ENCODE assay signal across 8 cellular contexts in genomic region chr1:64744492-64745180, GRCh38. TPM values are rescaled to one million over a fixed set of nuclear protein-coding genes. Genes with fewer than 3 reads are reported as not detected.
DNase-seq lines count a peak whose midpoint lies in the region; ATAC-seq, FAIRE-seq and TF ChIP-seq lines count a peak whose summit lies in the region.

TSS of gene RAVER2 (plus strand) at chr1:64745075. CDS start at chr1:64745173, 98 bp downstream.

- TF ChIP-seq CTCF in CD4-positive, alpha-beta T cell (IDR thresholded peaks at IDR 0.05) = peak; percentile 24
- TF ChIP-seq CTCF in GM12878 (IDR thresholded peaks at IDR 0.05 in 2 of 3, conservative IDR thresholded peaks at IDR 0.05 in 1 of 3; ENCODE audit: control insufficient read depth in 2 of 3, extremely low read depth in 1 of 3, insufficient read depth in 1 of 3, low read depth in 3 of 3, low read length in 3 of 3) = peak in 2 of 3 experiments; percentile 14 to 20; a peak in 2 of 6 replicates
- peak in 2 of 4 experiments; percentile 20 to 46 for TF ChIP-seq CTCF in sigmoid colon (IDR thresholded peaks at IDR 0.05)

- H3K27ac ChIP-seq in CD4-positive, alpha-beta T cell (ENCODE audit: low read depth, low read length) = no peak within 1 kb of the TSS
- H3K27ac ChIP-seq in GM12878 (ENCODE audit: control insufficient read depth, insufficient read depth) = no peak within 1 kb of the TSS
- no peak within 1 kb of the TSS for H3K27ac ChIP-seq in iPS DF 6.9 (ENCODE audit: low read length)
- peak within 1 kb of the TSS; percentile 83 to 91 (median 90) for H3K27ac ChIP-seq in sigmoid colon

- no peaks in the 10 kb centered on the region for H3K36me3 Mint-ChIP-seq in CD4-positive, alpha-beta T cell (ENCODE audit: low read depth)

- no peaks in the 10 kb centered on the region for H3K9me3 ChIP-seq in CD4-positive, alpha-beta T cell (ENCODE audit: control insufficient read depth, low read length)
- H3K9me3 ChIP-seq in GM12878 (replicated peaks; ENCODE audit: control insufficient read depth, insufficient read depth, low read length) (no peaks in the 10 kb centered on the region), iPS DF 6.9 (ENCODE audit: control insufficient read depth, insufficient read depth, low read length) (no peaks in the 10 kb centered on the region), sigmoid colon (no peaks in the 10 kb centered on the region)

- SMC1A ChIA-PET in GM12878 (lab: Charles Lee; ENCODE audit: uncharacterized antibody, unreplicated experiment) = no interaction called here

- no peaks in the 10 kb centered on the region for H3K9me3 Mint-ChIP-seq in CD4-positive, alpha-beta T cell

- 0 out of 2 replicates have a peak within 1 kb of the TSS, but pooled peaks have one; percentile 12 for H2AFZ ChIP-seq in GM12878 (ENCODE audit: control insufficient read depth, low read depth, low read length)

- peak; percentile 84 for ATAC-seq in CD4-positive, alpha-beta T cell (ENCODE audit: poor library complexity)
- ATAC-seq in GM21515 (IDR thresholded peaks at IDR 0.05; ENCODE audit: unreplicated experiment) = peak; percentile 58
- peak; percentile 44 for ATAC-seq in GM12878
- ATAC-seq in GM18861 (IDR thresholded peaks at IDR 0.05; ENCODE audit: unreplicated experiment) = no peak

- peak within 1 kb of the TSS; percentile 74 for H3K4me2 ChIP-seq in GM12878 (ENCODE audit: control insufficient read depth, insufficient read depth)

- no peak for TF ChIP-seq POLR2A in GM12878 (IDR thresholded peaks at IDR 0.05; ENCODE audit: low read depth, low read length)
- no peak for TF ChIP-seq POLR2A in sigmoid colon (IDR thresholded peaks at IDR 0.05)

- peak within 1 kb of the TSS; percentile 98 for H3K4me3 Mint-ChIP-seq in CD4-positive, alpha-beta T cell

- H3K4me1 ChIP-seq in GM12878 (ENCODE audit: control insufficient read depth, insufficient read depth, low read length) (no peaks in the 10 kb centered on the region), iPS DF 6.9 (ENCODE audit: control insufficient read depth, insufficient read depth, low read length) (no peaks in the 10 kb centered on the region), sigmoid colon (peaks cover 0 to 34% (median 24%) of the 10 kb centered on the region in 4 donors)

- no peaks in the 10 kb centered on the region for H4K20me1 ChIP-seq in GM12878 (ENCODE audit: control insufficient read depth, insufficient read depth)

- peaks cover 5% of the 10 kb centered on the region for H3K27me3 Mint-ChIP-seq in CD4-positive, alpha-beta T cell

- H3K79me2 ChIP-seq in GM12878 (ENCODE audit: control insufficient read depth, insufficient read depth, low read length) = no peaks in the 10 kb centered on the region

- WGBS in GM12878 (ENCODE audit: insufficient coverage, insufficient replicate concordance, low lambda C conversion rate, missing lambda C conversion rate) = 2% methylated on average over 30 of the region's 76 CpGs
- WGBS in iPS DF 6.9 (ENCODE audit: insufficient coverage, insufficient read length) = no CpG with 5 or more reads among the region's 76 CpGs
- 0 to 1% methylated on average over 76 of the region's 76 CpGs for WGBS in sigmoid colon, 2 donors

- H3K27ac Mint-ChIP-seq in CD4-positive, alpha-beta T cell = peak within 1 kb of the TSS; percentile 69

- RAD21 ChIA-PET in GM12878 (lab: Charles Lee; ENCODE audit: unreplicated experiment) = no interaction called here

- no peaks in the 10 kb centered on the region for H3K27me3 ChIP-seq in CD4-positive, alpha-beta T cell (ENCODE audit: control insufficient read depth, insufficient read depth, low read length)
- peaks cover 2 to 11% of the 10 kb centered on the region in 2 experiments; a peak in 3 of 4 replicates for H3K27me3 ChIP-seq in GM12878 (replicated peaks in 1 of 2; ENCODE audit: control insufficient read depth in 2 of 2, insufficient read depth in 2 of 2, low read length in 1 of 2)
- no peaks in the 10 kb centered on the region for H3K27me3 ChIP-seq in iPS DF 6.9 (ENCODE audit: control insufficient read depth, insufficient read depth, low read length)
- no peaks in the 10 kb centered on the region for H3K27me3 ChIP-seq in sigmoid colon

- intact Hi-C loops in CD4-positive, alpha-beta T cell (cut with DNase I, micrococcal nuclease) = loop anchor here (1.0 to 10.0 kb wide), 4 partner anchors 80 to 330 kb away; partner anchors contain the start of gene JAK1 (in 1 of the 2)
- intact Hi-C loops in GM12878 (cut with micrococcal nuclease; ENCODE audit: unreplicated experiment) (no loop called here), sigmoid colon (cut with DNase I) (loop anchor here (1.0 to 5.0 kb wide), 4 partner anchors 57 to 323 kb away; partner anchors contain the start of gene CACHD1)

- H3K36me3 ChIP-seq in GM12878 (ENCODE audit: control insufficient read depth in 2 of 2, insufficient read depth in 2 of 2, low read length in 1 of 2) = no peaks in the 10 kb centered on the region
- H3K36me3 ChIP-seq in iPS DF 6.9 (ENCODE audit: control insufficient read depth, insufficient read depth, low read length) = no peaks in the 10 kb centered on the region
- no peaks in the 10 kb centered on the region for H3K36me3 ChIP-seq in sigmoid colon

- in situ Hi-C loops in GM12878 (cut with MboI) = no loop called here

- TF ChIP-seq EP300 in GM12878 (IDR thresholded peaks at IDR 0.05; ENCODE audit: borderline replicate concordance in 1 of 2, control insufficient read depth in 1 of 2, low read depth in 2 of 2, low read length in 2 of 2) (no peak), sigmoid colon (IDR thresholded peaks at IDR 0.05) (no peak)

- 0 out of 2 replicates have a peak, but pooled peaks have one; percentile 19 for TF ChIP-seq RAD21 in GM12878 (IDR thresholded peaks at IDR 0.05; ENCODE audit: insufficient read depth, low read depth, low read length)

- no peak for FAIRE-seq in GM12878 (lab: Jason Lieb, UNC)

- H3K4me3 ChIP-seq in GM12878 (peak within 1 kb of the TSS; percentile 80), iPS DF 6.9 (ENCODE audit: low read length) (peak within 1 kb of the TSS; percentile 72; the same call in 1 of the 2 replicates), sigmoid colon (peak within 1 kb of the TSS; percentile 74 to 91 (median 82))

- POLR2A ChIA-PET in CD4-positive, alpha-beta T cell (lab: Charles Lee) = interaction anchor here (0.7 to 2.0 kb wide), 3 partner anchors 55 to 566 kb away, joined by 3 to 6 read pairs (median 3); no protein-coding TSS in a partner anchor
- POLR2A ChIA-PET in GM12878 (lab: Charles Lee) = no interaction called here

- peak; percentile 14 to 56 (median 39) for DNase-seq in CD4-positive, alpha-beta T cell
- DNase-seq in NCI-H128 (lab: John Stamatoyannopoulos, UW; ENCODE audit: unreplicated experiment) (peak; percentile 77), T-helper 9 cell (peak; percentile 56), GM12878 (ENCODE audit: low read depth, low spot score) (no peak), iPS DF 6.9 (ENCODE audit: low read depth, low spot score) (no peak), sigmoid colon (peak; percentile 87)

- peaks cover 24% of the 10 kb centered on the region for H3K4me1 Mint-ChIP-seq in CD4-positive, alpha-beta T cell (ENCODE audit: low read depth)

- CTCF ChIA-PET in CD4-positive, alpha-beta T cell (lab: Charles Lee) = interaction anchor here (1.4 kb wide), 1 partner anchor 80 kb away, joined by 6 read pairs; no protein-coding TSS in a partner anchor
- CTCF ChIA-PET in GM12878 (lab: Yijun Ruan, JAX) = no interaction called here

- BruUV-seq in GM12878 (replicated peaks; lab: Mats Ljungman, UMichigan) = no TSS peak

- H3K9ac ChIP-seq in GM12878 (ENCODE audit: control insufficient read depth, insufficient read depth, low read length) = no peak within 1 kb of the TSS; the same call in 1 of the 2 replicates

TF ChIP-seq in GM12878, 131 proteins besides CTCF, POLR2A, EP300 and RAD21 (continues in another document):
- TF ChIP-seq STAT1 (conservative IDR thresholded peaks at IDR 0.05) (no peak), JUND (IDR thresholded peaks at IDR 0.05; ENCODE audit: low read depth, low read length) (no peak), SP1 (IDR thresholded peaks at IDR 0.05; ENCODE audit: low read depth, low read length) (no peak), ETV6 (conservative IDR thresholded peaks at IDR 0.05 in 1 of 2, IDR thresholded peaks at IDR 0.05 in 1 of 2; ENCODE audit: borderline replicate concordance in 1 of 2, low read depth in 1 of 2) (no peak), ZNF24 (IDR thresholded peaks at IDR 0.05) (no peak), TCF12 (IDR thresholded peaks at IDR 0.05; ENCODE audit: low read depth, low read length) (no peak)

RNA-seq across cellular contexts. Expression of gene RAVER2, which starts in this region (rescaled TPM):
- 1 to 10 TPM in 1 of 2 experiments, under 1 TPM in 1; 0.80 to 1.0 TPM for total RNA-seq in CD4-positive, alpha-beta T cell
- 0.13 TPM in 1 of 2 replicates, not detected in the other for total RNA-seq in GM12878 (2013; cell fraction: nucleolus; rRNA removed)
- 0.44 and 0.51 TPM in 2 replicates for total RNA-seq in GM12878 (2014; rRNA removed)
- total RNA-seq in GM12878 (2014; rRNA removed; fragmentation: Illumina TruSeq; extraction: Trizol) = 0.36 and 0.41 TPM in 2 replicates
- 0.27 and 0.59 TPM in 2 replicates for total RNA-seq in GM12878 (2021)
- polyA plus RNA-seq in GM12878 (2011; ENCODE audit: low read depth) = 0.08 TPM
- 0.03 TPM in 1 of 2 replicates, not detected in the other for polyA plus RNA-seq in GM12878 (2011; rRNA removed)
- polyA plus RNA-seq in GM12878 (2011; cell fraction: cytosol; rRNA removed) = not detected in 2 replicates
- 0.03 TPM in 1 of 2 replicates, not detected in the other for polyA plus RNA-seq in GM12878 (2011; cell fraction: nucleus; rRNA removed)
- polyA plus RNA-seq in GM12878 (2012) = 0.06 and 0.08 TPM in 2 replicates
- 0.29 and 0.47 TPM in 2 replicates for polyA plus RNA-seq in GM12878 (2014; fragmentation: Illumina TruSeq; extraction: Trizol)
- polyA plus RNA-seq in GM12878 (2014; fragmentation: Nextera tagmentation; extraction: Ambion mirVana) = under 1 TPM; 0.09 to 0.27 TPM
- polyA plus RNA-seq in GM12878 (2014; rRNA removed) = 0.27 and 0.46 TPM in 2 replicates
- under 1 TPM in 1 of 2 experiments, not detected in 1; 0.11 TPM for polyA plus RNA-seq in GM12878 (2016; fragmentation: Nextera tagmentation; extraction: Ambion mirVana)
- polyA minus RNA-seq in GM12878 (2011; rRNA and poly(A)+ RNA removed) = not detected in 2 replicates
- not detected in 2 replicates for polyA minus RNA-seq in GM12878 (2011; cell fraction: cytosol; rRNA and poly(A)+ RNA removed)
- polyA minus RNA-seq in GM12878 (2011; cell fraction: nucleus; rRNA and poly(A)+ RNA removed) = 0.10 TPM in 1 of 2 replicates, not detected in the other
- 10 to 100 TPM; 12.7 to 22.2 (median 17.4) TPM for total RNA-seq in sigmoid colon
- polyA plus RNA-seq in sigmoid colon = 10 to 100 TPM; 11.9 to 48.8 (median 33.0) TPM

Comparison
In these comparisons a context has a peak if more than half of its experiments do, and no peak if none do; other contexts are left out.
1. RNA of gene RAVER2 (total RNA-seq): 12.7 to 22.2 TPM in sigmoid colon; 0.80 to 1.0 TPM in CD4-positive, alpha-beta T cell and 0.13 to 0.59 TPM in GM12878; every median in the first group is over 4 times any median in the second.
2. RNA of gene RAVER2 (polyA plus RNA-seq): 11.9 to 48.8 TPM in sigmoid colon; 0.03 to 0.47 TPM in GM12878; every median in the first group is over 4 times any median in the second.
3. Peak in ATAC-seq, H3K4me3 ChIP-seq and H3K4me2 ChIP-seq in GM12878; RNA of the gene not detected or under 1 TPM.
4. DNase-seq: peak in CD4-positive, alpha-beta T cell (10 of 10), NCI-H128 (single experiment), T-helper 9 cell (single experiment) and sigmoid colon (single experiment); none in GM12878 (single experiment) and iPS DF 6.9 (single experiment).
5. H3K27ac ChIP-seq: peak in sigmoid colon (4 of 4); none in CD4-positive, alpha-beta T cell (single experiment), GM12878 (single experiment) and iPS DF 6.9 (single experiment).
6. Peak in every context shown above with its lines, with median percentiles within 50 percentile points of each other: H3K4me3 ChIP-seq.